20 cellular contexts compared by ENCODE assay signal in genomic region chr2:228224410-228224809, GRCh38. TPM values are rescaled to one million over a fixed set of nuclear protein-coding genes. Genes with fewer than 3 reads are reported as not detected.
"Had no signal": no experiment of that assay in that cellular context is flagged by ENCODE, and none has a peak within 500 bp of the region (broad histone marks: within the 10 kb centered on the region; RNA-seq: fewer than 3 reads in every experiment).

No MANE protein-coding gene starts in this region.

- DNase-seq: activated CD4-positive, alpha-beta T cell treated with anti-CD3 and anti-CD28 coated beads, Interleukin-2, amount 50 U/mL, for 1 hour; activated CD8-positive, alpha-beta memory T cell treated with anti-CD3 and anti-CD28 coated beads for 24 hours; activated gamma-delta T cell treated with Interleukin-2 at 50 U/mL for 16 hours; activated naive CD8-positive, alpha-beta T cell treated with anti-CD3 and anti-CD28 coated beads for 36 hours; dermis blood vessel endothelial cell; erythroblast; hippocampal formation; kidney; left ventricle myocardium superior; posterior cingulate gyrus; stimulated activated CD4-positive, alpha-beta T cell treated with anti-CD3 and anti-CD28 coated beads, Interleukin-15, amount 100 ng/mL, for 24 hours; stimulated activated CD4-positive, alpha-beta T cell treated with anti-CD3 and anti-CD28 coated beads, Interleukin-4, amount 100 ng/mL, for 1 hour; stimulated activated naive B cell treated with anti-CD40 and anti-IgM and Interleukin-4, amounts not matched to agents 10 μg/mL and 1 μg/mL and 100 μg/mL, for 72 hours; T-helper 9 cell; thyroid gland had no signal

- H3K27ac ChIP-seq: ascending aorta, thyroid gland had no signal

- H3K36me3 ChIP-seq: ascending aorta, thyroid gland had no signal

- H3K27ac Mint-ChIP-seq: activated naive CD8-positive, alpha-beta T cell treated with anti-CD3 and anti-CD28 coated beads for 36 hours; memory B cell; natural killer cell treated with Interleukin-12 subunit alpha and Interleukin-12 subunit beta and Interleukin-15 and Interleukin-18, amount 100 ng/mL, for 72 hours; stimulated activated naive B cell treated with anti-CD40 and anti-IgM and Interleukin-4, amounts not matched to agents 10 μg/mL and 1 μg/mL and 100 μg/mL, for 72 hours had no signal

- H3K4me3 Mint-ChIP-seq: activated naive CD8-positive, alpha-beta T cell treated with anti-CD3 and anti-CD28 coated beads for 36 hours; memory B cell; natural killer cell treated with Interleukin-12 subunit alpha and Interleukin-12 subunit beta and Interleukin-15 and Interleukin-18, amount 100 ng/mL, for 72 hours; stimulated activated naive B cell treated with anti-CD40 and anti-IgM and Interleukin-4, amounts not matched to agents 10 μg/mL and 1 μg/mL and 100 μg/mL, for 72 hours had no signal

- H3K36me3 Mint-ChIP-seq: activated naive CD8-positive, alpha-beta T cell treated with anti-CD3 and anti-CD28 coated beads for 36 hours; memory B cell; natural killer cell treated with Interleukin-12 subunit alpha and Interleukin-12 subunit beta and Interleukin-15 and Interleukin-18, amount 100 ng/mL, for 72 hours; stimulated activated naive B cell treated with anti-CD40 and anti-IgM and Interleukin-4, amounts not matched to agents 10 μg/mL and 1 μg/mL and 100 μg/mL, for 72 hours had no signal

- ATAC-seq: activated CD4-positive, CD25-positive, alpha-beta regulatory T cell treated with anti-CD3 and anti-CD28 coated beads, Interleukin-2, amount 50 U/mL, for 24 hours; left ventricle myocardium superior; natural killer cell treated with Interleukin-12 subunit alpha and Interleukin-12 subunit beta and Interleukin-15 and Interleukin-18, amount 100 ng/mL, for 72 hours; stimulated activated naive B cell treated with anti-CD40 and anti-IgM and Interleukin-4, amounts not matched to agents 10 μg/mL and 1 μg/mL and 100 μg/mL, for 72 hours had no signal

- H3K9me3 ChIP-seq: ascending aorta, thyroid gland had no signal

- H3K4me3 ChIP-seq: ascending aorta, thyroid gland had no signal

- H3K27me3 Mint-ChIP-seq: activated naive CD8-positive, alpha-beta T cell treated with anti-CD3 and anti-CD28 coated beads for 36 hours; memory B cell; natural killer cell treated with Interleukin-12 subunit alpha and Interleukin-12 subunit beta and Interleukin-15 and Interleukin-18, amount 100 ng/mL, for 72 hours; stimulated activated naive B cell treated with anti-CD40 and anti-IgM and Interleukin-4, amounts not matched to agents 10 μg/mL and 1 μg/mL and 100 μg/mL, for 72 hours had no signal

- H3K4me1 ChIP-seq: ascending aorta, thyroid gland had no signal

- H3K27me3 ChIP-seq: ascending aorta, thyroid gland had no signal

- H3K4me1 Mint-ChIP-seq: activated naive CD8-positive, alpha-beta T cell treated with anti-CD3 and anti-CD28 coated beads for 36 hours; memory B cell; stimulated activated naive B cell treated with anti-CD40 and anti-IgM and Interleukin-4, amounts not matched to agents 10 μg/mL and 1 μg/mL and 100 μg/mL, for 72 hours had no signal

RNA-seq across cellular contexts. Expression of gene SPHKAP, which starts 42.9 kb away (rescaled TPM):
- total RNA-seq: activated naive CD8-positive, alpha-beta T cell treated with anti-CD3 and anti-CD28 coated beads for 36 hours; ascending aorta; chondrocyte; dermis blood vessel endothelial cell; natural killer cell treated with Interleukin-12 subunit alpha and Interleukin-12 subunit beta and Interleukin-15 and Interleukin-18, amount 100 ng/mL, for 72 hours had no signal
